Comparison of ENCODE assay signal across 8 cellular contexts in the genomic region with DNA sequence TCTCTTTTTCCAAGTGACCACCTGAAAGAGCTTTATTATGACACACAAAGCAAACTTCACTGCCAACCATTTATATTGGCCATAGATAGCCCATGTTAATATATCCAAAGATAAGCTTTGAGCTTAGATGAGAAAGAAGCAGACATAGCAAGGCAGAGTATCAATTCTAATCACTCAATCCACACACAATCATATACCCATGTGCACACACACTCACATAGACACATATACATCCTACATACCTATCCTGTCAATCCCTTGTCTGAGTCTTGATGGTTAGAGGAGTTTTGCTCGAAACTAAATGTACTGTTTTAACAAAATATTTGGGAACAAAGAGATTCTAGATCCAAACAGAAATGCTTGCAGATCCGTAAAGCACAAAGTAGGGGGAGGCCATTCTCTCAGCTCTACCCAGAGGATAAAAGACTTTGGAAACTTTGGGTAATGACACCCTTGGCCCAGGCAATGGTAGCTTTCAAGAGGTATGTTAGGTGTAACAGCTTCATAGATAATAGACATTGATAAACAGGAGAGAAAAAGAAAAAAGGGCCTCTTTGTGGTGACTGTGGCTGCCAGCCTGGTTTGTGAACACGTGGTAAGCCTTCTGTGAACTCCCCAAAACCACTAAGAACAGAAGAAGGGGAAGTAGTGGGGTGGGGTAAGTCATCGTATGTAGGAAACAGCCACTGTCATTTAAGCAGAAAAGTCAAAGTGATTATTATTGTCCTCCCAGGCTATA.
DNase-seq lines count a peak whose midpoint lies in the region; ATAC-seq and TF ChIP-seq lines count a peak whose summit lies in the region.

No MANE protein-coding gene starts in this region.

- no peaks in the 10 kb centered on the region for H3K36me3 Mint-ChIP-seq in activated B cell treated with CpG ODN at 0.5 μM for 24 hours (ENCODE audit: low read depth)

- CTCF ChIA-PET in activated B cell treated with CpG ODN at 0.5 μM for 24 hours (lab: Charles Lee), result no interaction called here

- no peaks in the 10 kb centered on the region for H3K36me3 ChIP-seq in neutrophil

- H3K4me1 ChIP-seq in neutrophil (ENCODE audit: control insufficient read depth in 1 of 2, insufficient read depth in 1 of 2, low read depth in 1 of 2, low read length in 1 of 2), result peaks cover 0 to 16% of the 10 kb centered on the region in 2 experiments

- peaks cover 15% of the 10 kb centered on the region for H3K27me3 Mint-ChIP-seq in activated B cell treated with CpG ODN at 0.5 μM for 24 hours

- DNase-seq in activated B cell treated with CpG ODN at 0.5 μM for 24 hours, result peak; percentile 26
- DNase-seq in AG08396 (ENCODE audit: low spot score), result no peak
- DNase-seq in RKO (ENCODE audit: low spot score), result no peak
- no peak for DNase-seq in NAMALWA (ENCODE audit: low spot score)
- DNase-seq in islet precursor cell, result no peak

- intact Hi-C loops in activated B cell treated with CpG ODN at 0.5 μM for 24 hours (cut with micrococcal nuclease), result loop anchor here (1.0 to 5.0 kb wide), 4 partner anchors 42 to 123 kb away; a partner anchor contains a TSS

- TF ChIP-seq CTCF in activated B cell treated with CpG ODN at 0.5 μM for 24 hours (IDR thresholded peaks at IDR 0.05), result no peak
- no peak for TF ChIP-seq CTCF in neutrophil (IDR thresholded peaks at IDR 0.05)

- H3K4me3 Mint-ChIP-seq in activated B cell treated with CpG ODN at 0.5 μM for 24 hours, result peak overlapping the region; percentile 53

- H3K4me3 ChIP-seq in neutrophil (ENCODE audit: low read depth in 1 of 2, low read length in 1 of 2), result no peak overlapping the region

- H3K27ac ChIP-seq in neutrophil, result peak overlapping the region; percentile 48

- H3K27me3 ChIP-seq in neutrophil, result no peaks in the 10 kb centered on the region

- peaks cover 32% of the 10 kb centered on the region for H3K4me1 Mint-ChIP-seq in activated B cell treated with CpG ODN at 0.5 μM for 24 hours

- H3K9me3 Mint-ChIP-seq in activated B cell treated with CpG ODN at 0.5 μM for 24 hours, result no peaks in the 10 kb centered on the region

- peak overlapping the region; percentile 22 for H3K27ac Mint-ChIP-seq in activated B cell treated with CpG ODN at 0.5 μM for 24 hours

- ATAC-seq in GM19397 (IDR thresholded peaks at IDR 0.05; ENCODE audit: unreplicated experiment) (peak; percentile 96), HG03159 (IDR thresholded peaks at IDR 0.05; ENCODE audit: unreplicated experiment) (peak; percentile 99), activated B cell treated with CpG ODN at 0.5 μM for 24 hours (ENCODE audit: low read depth) (peak; percentile 96)

- POLR2A ChIA-PET in activated B cell treated with CpG ODN at 0.5 μM for 24 hours (lab: Charles Lee), result interaction anchor here (0.6 to 0.9 kb wide), 2 partner anchors 110 to 122 kb away, joined by 3 read pairs; no protein-coding TSS in a partner anchor

- H3K9me3 ChIP-seq in neutrophil, result no peaks in the 10 kb centered on the region
